14 cellular contexts compared by ENCODE assay signal in the genomic region with DNA sequence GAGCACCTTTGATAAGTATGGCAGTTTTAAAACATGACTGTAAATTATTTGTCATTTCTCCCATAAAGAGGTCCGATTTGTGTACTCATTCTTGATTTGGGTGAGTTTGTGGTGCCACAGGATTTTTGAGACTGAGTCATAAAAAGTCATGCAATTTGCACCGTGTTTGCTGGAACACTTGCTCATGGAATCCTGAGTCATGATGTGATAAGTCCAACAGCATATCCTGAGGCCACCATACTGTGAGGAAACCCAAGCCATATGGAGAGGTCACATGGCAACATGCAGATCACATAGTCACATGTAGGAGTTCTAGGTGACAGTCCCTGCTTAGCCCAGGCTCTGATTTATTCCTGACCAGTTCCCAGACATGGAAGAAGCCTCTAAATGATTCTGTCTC. TPM values are rescaled to one million over a fixed set of nuclear protein-coding genes. Genes with fewer than 3 reads are reported as not detected.
A peak's percentile ranks its signal among the peaks of the same experiment; 100 is the strongest.
DNase-seq lines count a peak whose midpoint lies in the region; ATAC-seq, FAIRE-seq and TF ChIP-seq lines count a peak whose summit lies in the region.
"Had no signal": no experiment of that assay in that cellular context is flagged by ENCODE, and none has a peak within 500 bp of the region (broad histone marks: within the 10 kb centered on the region; RNA-seq: fewer than 3 reads in every experiment).

No MANE protein-coding gene starts in this region.

- TF ChIP-seq CTCF in AG04449 (IDR thresholded peaks at IDR 0.05; ENCODE audit: insufficient read depth, low read length, missing control alignments) (no peak), HEK293 (tag by site-specific recombination; IDR thresholded peaks at IDR 0.05) (no peak), fibroblast of villous mesenchyme (IDR thresholded peaks at IDR 0.05; ENCODE audit: insufficient read depth, low read depth, low read length) (no peak)

- no peaks in the 10 kb centered on the region for H3K4me1 Mint-ChIP-seq in activated T-helper 17 cell treated with anti-CD3 and anti-CD28 coated beads, Interleukin-2, amount 50 U/mL, for 72 hours

- H3K9me3 Mint-ChIP-seq in activated T-helper 17 cell treated with anti-CD3 and anti-CD28 coated beads, Interleukin-2, amount 50 U/mL, for 72 hours, result no peaks in the 10 kb centered on the region

- POLR2A ChIA-PET in AG04449 (lab: Yijun Ruan, JAX), result no interaction called here
- POLR2A ChIA-PET in HEK293 (lab: Yijun Ruan, JAX), result no interaction called here

- no peaks in the 10 kb centered on the region for H3K36me3 ChIP-seq in HEK293 (ENCODE audit: control insufficient read depth in 2 of 2, insufficient read depth in 1 of 2, low read length in 2 of 2)
- H3K36me3 ChIP-seq: BLaER1, cardiac muscle cell, upper lobe of right lung had no signal

- H3K4me1 ChIP-seq in HEK293 (ENCODE audit: control insufficient read depth, insufficient read depth, low read length), result no peaks in the 10 kb centered on the region
- H3K4me1 ChIP-seq: BLaER1, upper lobe of right lung had no signal

- CTCF ChIA-PET in AG04449 (lab: Yijun Ruan, JAX) (no interaction called here), HEK293 (lab: Yijun Ruan, JAX) (no interaction called here)

- DNase-seq in AG04449 (ENCODE audit: low read depth, low spot score) (peak; percentile 56), fibroblast of villous mesenchyme (ENCODE audit: low read depth) (peak; percentile 85), RCC 7860 (ENCODE audit: low spot score) (no peak), caudate nucleus (lab: John Stamatoyannopoulos, UW) (no peak)
- DNase-seq: erythroblast, NCI-H69, upper lobe of right lung had no signal

- no peaks in the 10 kb centered on the region for H3K36me3 Mint-ChIP-seq in activated T-helper 17 cell treated with anti-CD3 and anti-CD28 coated beads, Interleukin-2, amount 50 U/mL, for 72 hours (ENCODE audit: low read depth)

- ATAC-seq in activated T-helper 17 cell treated with anti-CD3 and anti-CD28 coated beads, Interleukin-2, amount 50 U/mL, for 72 hours (replicated peaks), result peak; percentile 56
- no peak for ATAC-seq in GM21576 (IDR thresholded peaks at IDR 0.05; ENCODE audit: unreplicated experiment)
- no peak for ATAC-seq in HG02884 (IDR thresholded peaks at IDR 0.05; ENCODE audit: unreplicated experiment)
- ATAC-seq: upper lobe of right lung had no signal

- no peaks in the 10 kb centered on the region for H3K9me3 ChIP-seq in HEK293 (ENCODE audit: control insufficient read depth, insufficient read depth, low read depth, low read length)
- H3K9me3 ChIP-seq: BLaER1, upper lobe of right lung had no signal

- no peak overlapping the region for H3K4me3 Mint-ChIP-seq in activated T-helper 17 cell treated with anti-CD3 and anti-CD28 coated beads, Interleukin-2, amount 50 U/mL, for 72 hours

- H3K27me3 Mint-ChIP-seq in activated T-helper 17 cell treated with anti-CD3 and anti-CD28 coated beads, Interleukin-2, amount 50 U/mL, for 72 hours, result peaks cover 25% of the 10 kb centered on the region

- H3K4me3 ChIP-seq in AG04449 (ENCODE audit: low read depth, low read length), result no peak overlapping the region
- no peak overlapping the region for H3K4me3 ChIP-seq in HEK293 (ENCODE audit: low read depth, low read length)
- no peak overlapping the region for H3K4me3 ChIP-seq in fibroblast of villous mesenchyme (ENCODE audit: low read depth, low read length)
- H3K4me3 ChIP-seq: BLaER1, cardiac muscle cell, upper lobe of right lung had no signal

- no peak overlapping the region for H3K27ac Mint-ChIP-seq in activated T-helper 17 cell treated with anti-CD3 and anti-CD28 coated beads, Interleukin-2, amount 50 U/mL, for 72 hours

- FAIRE-seq in RCC 7860 (lab: Jason Lieb, UNC), result no peak
- FAIRE-seq: G401.6 had no signal

- H3K27ac ChIP-seq in HEK293 (ENCODE audit: extremely low read depth, low read depth, low read length), result no peak overlapping the region
- no peak overlapping the region for H3K27ac ChIP-seq in caudate nucleus (ENCODE audit: low read depth, low read length)
- H3K27ac ChIP-seq: BLaER1, cardiac muscle cell, upper lobe of right lung had no signal

TF ChIP-seq in HEK293, 187 proteins besides CTCF, POLR2A, EP300 and RAD21:
- TF ChIP-seq ZEB2 (tag by site-specific recombination; IDR thresholded peaks at IDR 0.05) (no peak), SETDB1 (IDR thresholded peaks at IDR 0.05; ENCODE audit: insufficient read length, low read length) (peak; percentile 48), ZNF830 (tag by site-specific recombination; IDR thresholded peaks at IDR 0.05; ENCODE audit: low read depth) (no peak), ZFHX2 (tag by site-specific recombination; conservative IDR thresholded peaks at IDR 0.05) (no peak), FEZF1 (tag by site-specific recombination; IDR thresholded peaks at IDR 0.05) (no peak)
- TF ChIP-seq, protein P1, sequence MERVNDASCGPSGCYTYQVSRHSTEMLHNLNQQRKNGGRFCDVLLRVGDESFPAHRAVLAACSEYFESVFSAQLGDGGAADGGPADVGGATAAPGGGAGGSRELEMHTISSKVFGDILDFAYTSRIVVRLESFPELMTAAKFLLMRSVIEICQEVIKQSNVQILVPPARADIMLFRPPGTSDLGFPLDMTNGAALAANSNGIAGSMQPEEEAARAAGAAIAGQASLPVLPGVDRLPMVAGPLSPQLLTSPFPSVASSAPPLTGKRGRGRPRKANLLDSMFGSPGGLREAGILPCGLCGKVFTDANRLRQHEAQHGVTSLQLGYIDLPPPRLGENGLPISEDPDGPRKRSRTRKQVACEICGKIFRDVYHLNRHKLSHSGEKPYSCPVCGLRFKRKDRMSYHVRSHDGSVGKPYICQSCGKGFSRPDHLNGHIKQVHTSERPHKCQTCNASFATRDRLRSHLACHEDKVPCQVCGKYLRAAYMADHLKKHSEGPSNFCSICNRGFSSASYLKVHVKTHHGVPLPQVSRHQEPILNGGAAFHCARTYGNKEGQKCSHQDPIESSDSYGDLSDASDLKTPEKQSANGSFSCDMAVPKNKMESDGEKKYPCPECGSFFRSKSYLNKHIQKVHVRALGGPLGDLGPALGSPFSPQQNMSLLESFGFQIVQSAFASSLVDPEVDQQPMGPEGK (tag by site-specific recombination; IDR thresholded peaks at IDR 0.05), result no peak

RNA-seq across cellular contexts. Expression of a gene that starts 40.8 kb away (rescaled TPM):
- total RNA-seq in activated T-helper 17 cell treated with anti-CD3 and anti-CD28 coated beads, Interleukin-2, amount 50 U/mL, for 72 hours, result not detected
- 174 and 203 TPM in 2 replicates for total RNA-seq in fibroblast of villous mesenchyme

Comparison
In these comparisons a context has a peak if more than half of its experiments do, and no peak if none do; other contexts are left out.
1. DNase-seq: peak in AG04449 (single experiment) and fibroblast of villous mesenchyme (single experiment); none in RCC 7860 (single experiment) and caudate nucleus (0 of 61).
2. RNA of a gene that starts 40.8 kb away (total RNA-seq): 174 to 203 TPM in fibroblast of villous mesenchyme; not detected in activated T-helper 17 cell treated with anti-CD3 and anti-CD28 coated beads, Interleukin-2, amount 50 U/mL, for 72 hours; every median in the first group is over 100 times any median in the second.